17 cellular contexts compared by ENCODE assay signal in genomic region chr9:71709384-71709783, GRCh38. TPM values are rescaled to one million over a fixed set of nuclear protein-coding genes. Genes with fewer than 3 reads are reported as not detected.
A peak's percentile ranks its signal among the peaks of the same experiment; 100 is the strongest.
DNase-seq lines count a peak whose midpoint lies in the region; ATAC-seq and TF ChIP-seq lines count a peak whose summit lies in the region.
"Had no signal": no experiment of that assay in that cellular context is flagged by ENCODE, and none has a peak within 500 bp of the region (broad histone marks: within the 10 kb centered on the region; RNA-seq: fewer than 3 reads in every experiment).

No MANE protein-coding gene starts in this region.

- no peaks in the 10 kb centered on the region for H3K27me3 Mint-ChIP-seq in activated CD8-positive, alpha-beta T cell treated with anti-CD3 and anti-CD28 coated beads for 36 hours
- H3K27me3 Mint-ChIP-seq in activated CD8-positive, alpha-beta T cell treated with anti-CD3 and anti-CD28 coated beads, Interleukin-2, amount 10 ng/mL, durations not matched to agents 7 days and 5 days (ENCODE audit: low read depth): no peaks in the 10 kb centered on the region
- no peaks in the 10 kb centered on the region for H3K27me3 Mint-ChIP-seq in natural killer cell (ENCODE audit: low read depth in 2 of 2)
- H3K27me3 Mint-ChIP-seq in natural killer cell treated with Interleukin-12 subunit alpha and Interleukin-12 subunit beta and Interleukin-15 and Interleukin-18, amount 100 ng/mL, for 72 hours: no peaks in the 10 kb centered on the region
- H3K27me3 Mint-ChIP-seq in activated naive CD8-positive, alpha-beta T cell treated with anti-CD3 and anti-CD28 coated beads, Interleukin-2, amount 50 U/mL, for 24 hours: no peaks in the 10 kb centered on the region
- no peaks in the 10 kb centered on the region for H3K27me3 Mint-ChIP-seq in stimulated activated naive CD8-positive, alpha-beta T cell treated with anti-CD3 and anti-CD28 coated beads, Interleukin-15, amount 100 ng/mL, for 72 hours
- H3K27me3 Mint-ChIP-seq: CD4-positive, alpha-beta memory T cell had no signal

- peaks cover 33% of the 10 kb centered on the region for H3K4me1 Mint-ChIP-seq in activated CD8-positive, alpha-beta T cell treated with anti-CD3 and anti-CD28 coated beads for 36 hours (ENCODE audit: low read depth)
- no peaks in the 10 kb centered on the region for H3K4me1 Mint-ChIP-seq in activated CD8-positive, alpha-beta T cell treated with anti-CD3 and anti-CD28 coated beads, Interleukin-2, amount 10 ng/mL, durations not matched to agents 7 days and 5 days (ENCODE audit: low read depth)
- H3K4me1 Mint-ChIP-seq in natural killer cell: peaks cover 19 to 23% of the 10 kb centered on the region in 2 donors
- peaks cover 0 to 5% of the 10 kb centered on the region in 2 donors for H3K4me1 Mint-ChIP-seq in natural killer cell treated with Interleukin-12 subunit alpha and Interleukin-12 subunit beta and Interleukin-15 and Interleukin-18, amount 100 ng/mL, for 72 hours (ENCODE audit: low read depth in 2 of 2)
- peaks cover 40% of the 10 kb centered on the region for H3K4me1 Mint-ChIP-seq in activated naive CD8-positive, alpha-beta T cell treated with anti-CD3 and anti-CD28 coated beads, Interleukin-2, amount 50 U/mL, for 24 hours
- peaks cover 27% of the 10 kb centered on the region for H3K4me1 Mint-ChIP-seq in stimulated activated naive CD8-positive, alpha-beta T cell treated with anti-CD3 and anti-CD28 coated beads, Interleukin-15, amount 100 ng/mL, for 72 hours
- H3K4me1 Mint-ChIP-seq: GM23338 had no signal

- no peak overlapping the region for H3K27ac Mint-ChIP-seq in activated CD8-positive, alpha-beta T cell treated with anti-CD3 and anti-CD28 coated beads for 36 hours
- no peak overlapping the region for H3K27ac Mint-ChIP-seq in activated CD8-positive, alpha-beta T cell treated with anti-CD3 and anti-CD28 coated beads, Interleukin-2, amount 10 ng/mL, durations not matched to agents 7 days and 5 days
- peak overlapping the region; percentile 16 to 40 for H3K27ac Mint-ChIP-seq in natural killer cell
- no peak overlapping the region for H3K27ac Mint-ChIP-seq in natural killer cell treated with Interleukin-12 subunit alpha and Interleukin-12 subunit beta and Interleukin-15 and Interleukin-18, amount 100 ng/mL, for 72 hours
- H3K27ac Mint-ChIP-seq in activated naive CD8-positive, alpha-beta T cell treated with anti-CD3 and anti-CD28 coated beads, Interleukin-2, amount 50 U/mL, for 24 hours: peak overlapping the region; percentile 72
- H3K27ac Mint-ChIP-seq in stimulated activated naive CD8-positive, alpha-beta T cell treated with anti-CD3 and anti-CD28 coated beads, Interleukin-15, amount 100 ng/mL, for 72 hours: peak overlapping the region in 1 of 2 donors; percentile 38
- H3K27ac Mint-ChIP-seq: GM23338 had no signal

- no peaks in the 10 kb centered on the region for H3K9me3 ChIP-seq in WERI-Rb-1 (ENCODE audit: severe bottlenecking)
- H3K9me3 ChIP-seq: A549, BE2C had no signal

- ATAC-seq in activated CD8-positive, alpha-beta T cell treated with anti-CD3 and anti-CD28 coated beads for 36 hours: peak; percentile 53
- no peak for ATAC-seq in activated CD8-positive, alpha-beta T cell treated with anti-CD3 and anti-CD28 coated beads, Interleukin-2, amount 10 ng/mL, durations not matched to agents 7 days and 5 days
- ATAC-seq in natural killer cell (no peak), GM19324 (IDR thresholded peaks at IDR 0.05; ENCODE audit: low FRiP score, unreplicated experiment) (no peak)
- no peak for ATAC-seq in natural killer cell treated with Interleukin-12 subunit alpha and Interleukin-12 subunit beta and Interleukin-15 and Interleukin-18, amount 100 ng/mL, for 72 hours
- peak; percentile 73 for ATAC-seq in activated naive CD8-positive, alpha-beta T cell treated with anti-CD3 and anti-CD28 coated beads, Interleukin-2, amount 50 U/mL, for 24 hours
- ATAC-seq in stimulated activated naive CD8-positive, alpha-beta T cell treated with anti-CD3 and anti-CD28 coated beads, Interleukin-15, amount 100 ng/mL, for 72 hours: peak; percentile 65
- ATAC-seq: GM23338 had no signal

- no peak overlapping the region for H3K4me3 Mint-ChIP-seq in activated CD8-positive, alpha-beta T cell treated with anti-CD3 and anti-CD28 coated beads for 36 hours
- no peak overlapping the region for H3K4me3 Mint-ChIP-seq in activated CD8-positive, alpha-beta T cell treated with anti-CD3 and anti-CD28 coated beads, Interleukin-2, amount 10 ng/mL, durations not matched to agents 7 days and 5 days
- H3K4me3 Mint-ChIP-seq in natural killer cell: no peak overlapping the region
- no peak overlapping the region for H3K4me3 Mint-ChIP-seq in natural killer cell treated with Interleukin-12 subunit alpha and Interleukin-12 subunit beta and Interleukin-15 and Interleukin-18, amount 100 ng/mL, for 72 hours
- H3K4me3 Mint-ChIP-seq in activated naive CD8-positive, alpha-beta T cell treated with anti-CD3 and anti-CD28 coated beads, Interleukin-2, amount 50 U/mL, for 24 hours: no peak overlapping the region
- no peak overlapping the region for H3K4me3 Mint-ChIP-seq in stimulated activated naive CD8-positive, alpha-beta T cell treated with anti-CD3 and anti-CD28 coated beads, Interleukin-15, amount 100 ng/mL, for 72 hours
- H3K4me3 Mint-ChIP-seq: CD4-positive, alpha-beta memory T cell; GM23338 had no signal

- H3K36me3 ChIP-seq in WERI-Rb-1: no peaks in the 10 kb centered on the region
- H3K36me3 ChIP-seq: BE2C had no signal

- peaks cover 46% of the 10 kb centered on the region for H3K36me3 Mint-ChIP-seq in activated CD8-positive, alpha-beta T cell treated with anti-CD3 and anti-CD28 coated beads for 36 hours (ENCODE audit: low read depth)
- H3K36me3 Mint-ChIP-seq in activated CD8-positive, alpha-beta T cell treated with anti-CD3 and anti-CD28 coated beads, Interleukin-2, amount 10 ng/mL, durations not matched to agents 7 days and 5 days (ENCODE audit: low read depth): peaks cover 58% of the 10 kb centered on the region
- H3K36me3 Mint-ChIP-seq in natural killer cell: peaks cover 27% of the 10 kb centered on the region
- H3K36me3 Mint-ChIP-seq in natural killer cell treated with Interleukin-12 subunit alpha and Interleukin-12 subunit beta and Interleukin-15 and Interleukin-18, amount 100 ng/mL, for 72 hours: peaks cover 36% of the 10 kb centered on the region
- peaks cover 68% of the 10 kb centered on the region for H3K36me3 Mint-ChIP-seq in activated naive CD8-positive, alpha-beta T cell treated with anti-CD3 and anti-CD28 coated beads, Interleukin-2, amount 50 U/mL, for 24 hours (ENCODE audit: low read depth)

- DNase-seq in activated CD8-positive, alpha-beta T cell treated with anti-CD3 and anti-CD28 coated beads for 36 hours: no peak
- DNase-seq in activated CD8-positive, alpha-beta T cell treated with anti-CD3 and anti-CD28 coated beads, Interleukin-2, amount 10 ng/mL, durations not matched to agents 7 days and 5 days: no peak
- DNase-seq in natural killer cell (no peak), WERI-Rb-1 (no peak)
- DNase-seq in natural killer cell treated with Interleukin-12 subunit alpha and Interleukin-12 subunit beta and Interleukin-15 and Interleukin-18, amount 100 ng/mL, for 72 hours (ENCODE audit: low spot score): no peak
- no peak for DNase-seq in activated naive CD8-positive, alpha-beta T cell treated with anti-CD3 and anti-CD28 coated beads, Interleukin-2, amount 50 U/mL, for 24 hours
- DNase-seq in stimulated activated naive CD8-positive, alpha-beta T cell treated with anti-CD3 and anti-CD28 coated beads, Interleukin-15, amount 100 ng/mL, for 72 hours: no peak
- DNase-seq: BE2C; CD4-positive, alpha-beta memory T cell; DMS153; DMS79 treated with DMSO at 0.1 percent for 48 hours; EL; H7 had no signal

- H3K27me3 ChIP-seq in WERI-Rb-1 (ENCODE audit: insufficient read depth, low read depth, severe bottlenecking): no peaks in the 10 kb centered on the region
- H3K27me3 ChIP-seq: BE2C had no signal

- H3K4me3 ChIP-seq in WERI-Rb-1 (ENCODE audit: low read depth, low read length): no peak overlapping the region
- H3K4me3 ChIP-seq: A549, GM23338 had no signal

- H3K9me3 Mint-ChIP-seq in activated CD8-positive, alpha-beta T cell treated with anti-CD3 and anti-CD28 coated beads for 36 hours: no peaks in the 10 kb centered on the region
- H3K9me3 Mint-ChIP-seq in activated CD8-positive, alpha-beta T cell treated with anti-CD3 and anti-CD28 coated beads, Interleukin-2, amount 10 ng/mL, durations not matched to agents 7 days and 5 days (ENCODE audit: insufficient read depth): no peaks in the 10 kb centered on the region
- no peaks in the 10 kb centered on the region for H3K9me3 Mint-ChIP-seq in natural killer cell
- H3K9me3 Mint-ChIP-seq in natural killer cell treated with Interleukin-12 subunit alpha and Interleukin-12 subunit beta and Interleukin-15 and Interleukin-18, amount 100 ng/mL, for 72 hours: no peaks in the 10 kb centered on the region
- no peaks in the 10 kb centered on the region for H3K9me3 Mint-ChIP-seq in activated naive CD8-positive, alpha-beta T cell treated with anti-CD3 and anti-CD28 coated beads, Interleukin-2, amount 50 U/mL, for 24 hours
- H3K9me3 Mint-ChIP-seq in stimulated activated naive CD8-positive, alpha-beta T cell treated with anti-CD3 and anti-CD28 coated beads, Interleukin-15, amount 100 ng/mL, for 72 hours: no peaks in the 10 kb centered on the region
- H3K9me3 Mint-ChIP-seq: CD4-positive, alpha-beta memory T cell; GM23338 had no signal

- intact Hi-C loops in activated CD8-positive, alpha-beta T cell treated with anti-CD3 and anti-CD28 coated beads for 36 hours (cut with micrococcal nuclease): no loop called here
- intact Hi-C loops in natural killer cell (cut with micrococcal nuclease): no loop called here

- TF ChIP-seq CTCF in activated CD8-positive, alpha-beta T cell treated with anti-CD3 and anti-CD28 coated beads for 36 hours (IDR thresholded peaks at IDR 0.05): no peak
- TF ChIP-seq CTCF in natural killer cell (IDR thresholded peaks at IDR 0.05) (no peak), WERI-Rb-1 (IDR thresholded peaks at IDR 0.05; ENCODE audit: low read depth, low read length) (no peak)

- H3K27ac ChIP-seq in WERI-Rb-1: no peak overlapping the region
- H3K27ac ChIP-seq: A549, C4-2B had no signal

- CTCF ChIA-PET in activated CD8-positive, alpha-beta T cell treated with anti-CD3 and anti-CD28 coated beads for 36 hours (lab: Charles Lee): interaction anchor here (1.7 to 3.0 kb wide), 4 partner anchors 8 to 104 kb away, joined by 4 to 12 read pairs (median 8); no protein-coding TSS in a partner anchor
- CTCF ChIA-PET in activated CD8-positive, alpha-beta T cell treated with anti-CD3 and anti-CD28 coated beads, Interleukin-2, amount 10 ng/mL, durations not matched to agents 7 days and 5 days (lab: Charles Lee): interaction anchor here (1.7 to 3.0 kb wide), 3 partner anchors 17 to 105 kb away, joined by 4 to 12 read pairs (median 5); no protein-coding TSS in a partner anchor

- POLR2A ChIA-PET in activated CD8-positive, alpha-beta T cell treated with anti-CD3 and anti-CD28 coated beads for 36 hours (lab: Charles Lee): no interaction called here
- POLR2A ChIA-PET in activated CD8-positive, alpha-beta T cell treated with anti-CD3 and anti-CD28 coated beads, Interleukin-2, amount 10 ng/mL, durations not matched to agents 7 days and 5 days (lab: Charles Lee): interaction anchor here (1.2 kb wide), 1 partner anchor 29 kb away, joined by 3 read pairs; no protein-coding TSS in a partner anchor

RNA-seq across cellular contexts. Expression of gene CEMIP2, which starts 58.9 kb away (rescaled TPM):
- 10 to 100 TPM; 58.7 to 63.5 TPM for total RNA-seq in activated CD8-positive, alpha-beta T cell treated with anti-CD3 and anti-CD28 coated beads for 36 hours
- 10 to 100 TPM; 46.5 TPM for total RNA-seq in activated CD8-positive, alpha-beta T cell treated with anti-CD3 and anti-CD28 coated beads, Interleukin-2, amount 10 ng/mL, durations not matched to agents 7 days and 5 days
- 100 to 1,000 TPM; 204 to 326 (median 230) TPM for total RNA-seq in natural killer cell
- total RNA-seq in natural killer cell treated with Interleukin-12 subunit alpha and Interleukin-12 subunit beta and Interleukin-15 and Interleukin-18, amount 100 ng/mL, for 72 hours: 10 to 100 TPM; 39.8 to 63.7 TPM

Comparison
In these comparisons a context has a peak if more than half of its experiments do, and no peak if none do; other contexts are left out.
1. ATAC-seq: peak in activated CD8-positive, alpha-beta T cell treated with anti-CD3 and anti-CD28 coated beads for 36 hours (single experiment), activated naive CD8-positive, alpha-beta T cell treated with anti-CD3 and anti-CD28 coated beads, Interleukin-2, amount 50 U/mL, for 24 hours (single experiment) and stimulated activated naive CD8-positive, alpha-beta T cell treated with anti-CD3 and anti-CD28 coated beads, Interleukin-15, amount 100 ng/mL, for 72 hours (single experiment); none in activated CD8-positive, alpha-beta T cell treated with anti-CD3 and anti-CD28 coated beads, Interleukin-2, amount 10 ng/mL, durations not matched to agents 7 days and 5 days (single experiment), natural killer cell (0 of 3), natural killer cell treated with Interleukin-12 subunit alpha and Interleukin-12 subunit beta and Interleukin-15 and Interleukin-18, amount 100 ng/mL, for 72 hours (0 of 2) and GM19324 (single experiment).
2. H3K27ac Mint-ChIP-seq: peak in natural killer cell (2 of 2) and activated naive CD8-positive, alpha-beta T cell treated with anti-CD3 and anti-CD28 coated beads, Interleukin-2, amount 50 U/mL, for 24 hours (single experiment); none in activated CD8-positive, alpha-beta T cell treated with anti-CD3 and anti-CD28 coated beads for 36 hours (single experiment), activated CD8-positive, alpha-beta T cell treated with anti-CD3 and anti-CD28 coated beads, Interleukin-2, amount 10 ng/mL, durations not matched to agents 7 days and 5 days (single experiment) and natural killer cell treated with Interleukin-12 subunit alpha and Interleukin-12 subunit beta and Interleukin-15 and Interleukin-18, amount 100 ng/mL, for 72 hours (0 of 2).